1 cellular context compared by ENCODE assay signal in genomic region chr4:54091637-54092404, GRCh38.
TF ChIP-seq lines count a peak whose summit lies in the region.

No MANE protein-coding gene starts in this region.

TF ChIP-seq in HepG2, 621 proteins besides CTCF, POLR2A, EP300 and RAD21 (continued from another document and continues in another):
- TF ChIP-seq, protein P1, sequence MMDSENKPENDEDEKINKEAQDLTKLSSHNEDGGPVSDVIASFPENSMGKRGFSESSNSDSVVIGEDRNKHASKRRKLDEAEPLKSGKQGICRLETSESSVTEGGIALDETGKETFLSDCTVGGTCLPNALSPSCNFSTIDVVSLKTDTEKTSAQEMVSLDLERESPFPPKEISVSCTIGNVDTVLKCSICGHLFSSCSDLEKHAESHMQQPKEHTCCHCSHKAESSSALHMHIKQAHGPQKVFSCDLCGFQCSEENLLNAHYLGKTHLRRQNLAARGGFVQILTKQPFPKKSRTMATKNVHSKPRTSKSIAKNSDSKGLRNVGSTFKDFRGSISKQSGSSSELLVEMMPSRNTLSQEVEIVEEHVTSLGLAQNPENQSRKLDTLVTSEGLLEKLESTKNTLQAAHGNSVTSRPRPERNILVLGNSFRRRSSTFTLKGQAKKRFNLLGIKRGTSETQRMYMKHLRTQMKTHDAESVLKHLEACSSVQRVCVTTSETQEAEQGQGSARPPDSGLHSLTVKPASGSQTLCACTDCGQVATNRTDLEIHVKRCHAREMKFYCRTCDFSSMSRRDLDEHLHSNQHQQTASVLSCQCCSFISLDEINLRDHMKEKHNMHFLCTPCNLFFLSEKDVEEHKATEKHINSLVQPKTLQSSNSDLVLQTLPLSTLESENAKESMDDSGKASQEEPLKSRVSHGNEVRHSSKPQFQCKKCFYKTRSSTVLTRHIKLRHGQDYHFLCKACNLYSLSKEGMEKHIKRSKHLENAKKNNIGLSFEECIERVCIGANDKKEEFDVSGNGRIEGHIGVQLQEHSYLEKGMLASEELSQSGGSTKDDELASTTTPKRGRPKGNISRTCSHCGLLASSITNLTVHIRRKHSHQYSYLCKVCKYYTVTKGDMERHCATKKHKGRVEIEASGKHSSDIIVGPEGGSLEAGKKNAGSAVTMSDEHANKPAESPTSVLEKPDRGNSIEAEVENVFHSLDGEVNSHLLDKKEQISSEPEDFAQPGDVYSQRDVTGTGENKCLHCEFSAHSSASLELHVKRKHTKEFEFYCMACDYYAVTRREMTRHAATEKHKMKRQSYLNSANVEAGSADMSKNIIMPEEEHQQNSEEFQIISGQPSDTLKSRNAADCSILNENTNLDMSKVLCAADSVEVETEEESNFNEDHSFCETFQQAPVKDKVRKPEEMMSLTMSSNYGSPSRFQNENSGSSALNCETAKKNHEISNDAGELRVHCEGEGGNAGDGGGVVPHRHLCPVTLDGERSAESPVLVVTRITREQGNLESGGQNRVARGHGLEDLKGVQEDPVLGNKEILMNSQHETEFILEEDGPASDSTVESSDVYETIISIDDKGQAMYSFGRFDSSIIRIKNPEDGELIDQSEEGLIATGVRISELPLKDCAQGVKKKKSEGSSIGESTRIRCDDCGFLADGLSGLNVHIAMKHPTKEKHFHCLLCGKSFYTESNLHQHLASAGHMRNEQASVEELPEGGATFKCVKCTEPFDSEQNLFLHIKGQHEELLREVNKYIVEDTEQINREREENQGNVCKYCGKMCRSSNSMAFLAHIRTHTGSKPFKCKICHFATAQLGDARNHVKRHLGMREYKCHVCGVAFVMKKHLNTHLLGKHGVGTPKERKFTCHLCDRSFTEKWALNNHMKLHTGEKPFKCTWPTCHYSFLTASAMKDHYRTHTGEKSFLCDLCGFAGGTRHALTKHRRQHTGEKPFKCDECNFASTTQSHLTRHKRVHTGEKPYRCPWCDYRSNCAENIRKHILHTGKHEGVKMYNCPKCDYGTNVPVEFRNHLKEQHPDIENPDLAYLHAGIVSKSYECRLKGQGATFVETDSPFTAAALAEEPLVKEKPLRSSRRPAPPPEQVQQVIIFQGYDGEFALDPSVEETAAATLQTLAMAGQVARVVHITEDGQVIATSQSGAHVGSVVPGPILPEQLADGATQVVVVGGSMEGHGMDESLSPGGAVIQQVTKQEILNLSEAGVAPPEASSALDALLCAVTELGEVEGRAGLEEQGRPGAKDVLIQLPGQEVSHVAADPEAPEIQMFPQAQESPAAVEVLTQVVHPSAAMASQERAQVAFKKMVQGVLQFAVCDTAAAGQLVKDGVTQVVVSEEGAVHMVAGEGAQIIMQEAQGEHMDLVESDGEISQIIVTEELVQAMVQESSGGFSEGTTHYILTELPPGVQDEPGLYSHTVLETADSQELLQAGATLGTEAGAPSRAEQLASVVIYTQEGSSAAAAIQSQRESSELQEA (CRISPR knock-in tag; IDR thresholded peaks at IDR 0.05; ENCODE audit: not compliant biosample characterization), result no peak
- TF ChIP-seq CCAR2 (optimal IDR thresholded peaks at IDR 0.05; ENCODE audit: low read depth, low read length) (no peak), ZNF720 (CRISPR knock-in tag; IDR thresholded peaks at IDR 0.05) (no peak), ZNF317 (CRISPR knock-in tag; IDR thresholded peaks at IDR 0.05) (0 out of 2 replicates have a peak, but pooled peaks have one; percentile 28), IRF2 (CRISPR knock-in tag; IDR thresholded peaks at IDR 0.05) (0 out of 2 replicates have a peak, but pooled peaks have one; percentile 6), SALL2 (CRISPR knock-in tag; IDR thresholded peaks at IDR 0.05) (no peak), NR2F6 (IDR thresholded peaks at IDR 0.05) (no peak), NR2F6 (CRISPR knock-in tag; IDR thresholded peaks at IDR 0.05) (peak; percentile 35; the same call in 1 of the 2 replicates), ZNF124 (CRISPR knock-in tag; IDR thresholded peaks at IDR 0.05) (0 out of 2 replicates have a peak, but pooled peaks have one; percentile 30), HMGXB3 (CRISPR knock-in tag; IDR thresholded peaks at IDR 0.05; ENCODE audit: borderline replicate concordance) (peak; percentile 24; the same call in 1 of the 2 replicates), NFIC (IDR thresholded peaks at IDR 0.05; ENCODE audit: low read length) (no peak), ZFY (CRISPR knock-in tag; IDR thresholded peaks at IDR 0.05) (peak; percentile 28; the same call in 1 of the 2 replicates), ZNF205 (CRISPR knock-in tag; IDR thresholded peaks at IDR 0.05) (0 out of 2 replicates have a peak, but pooled peaks have one; percentile 43), NFKB2 (CRISPR knock-in tag; IDR thresholded peaks at IDR 0.05; ENCODE audit: borderline replicate concordance) (peak; percentile 22; the same call in 1 of the 2 replicates), AHR (CRISPR knock-in tag; IDR thresholded peaks at IDR 0.05) (peak; percentile 52; the same call in 1 of the 2 replicates), TFDP1 (CRISPR knock-in tag; IDR thresholded peaks at IDR 0.05; ENCODE audit: borderline replicate concordance) (peak; percentile 81; the same call in 1 of the 2 replicates), SP1 (IDR thresholded peaks at IDR 0.05) (no peak), SP1 (CRISPR knock-in tag; IDR thresholded peaks at IDR 0.05) (no peak; the same call in 1 of the 2 replicates), BCL6 (CRISPR knock-in tag; IDR thresholded peaks at IDR 0.05) (peak; percentile 9; the same call in 1 of the 2 replicates), ZBTB8A (CRISPR knock-in tag; IDR thresholded peaks at IDR 0.05; ENCODE audit: borderline replicate concordance, low read depth) (0 out of 2 replicates have a peak, but pooled peaks have one; percentile 14), ZNF883 (CRISPR knock-in tag; IDR thresholded peaks at IDR 0.05; ENCODE audit: not compliant biosample characterization) (peak; percentile 10), POLR2AphosphoS5 (IDR thresholded peaks at IDR 0.05; ENCODE audit: low read depth, low read length) (peak; percentile 88), ZNF296 (CRISPR knock-in tag; conservative IDR thresholded peaks at IDR 0.05) (0 out of 2 replicates have a peak, but pooled peaks have one; percentile 18), ZNF230 (CRISPR knock-in tag; IDR thresholded peaks at IDR 0.05) (no peak), NR3C1 (CRISPR knock-in tag; IDR thresholded peaks at IDR 0.05) (no peak), PITX1 (CRISPR knock-in tag; IDR thresholded peaks at IDR 0.05) (peak; percentile 19; the same call in 1 of the 2 replicates), ZFP36 (IDR thresholded peaks at IDR 0.05; ENCODE audit: borderline replicate concordance, low read depth, low read length, partially characterized antibody) (no peak), ZNF512B (CRISPR knock-in tag; IDR thresholded peaks at IDR 0.05; ENCODE audit: borderline replicate concordance) (peak; percentile 98), ZNF160 (CRISPR knock-in tag; IDR thresholded peaks at IDR 0.05) (0 out of 2 replicates have a peak, but pooled peaks have one; percentile 33), ZBTB25 (CRISPR knock-in tag; IDR thresholded peaks at IDR 0.05) (peak; percentile 14; the same call in 1 of the 2 replicates), PAX8 (CRISPR knock-in tag; IDR thresholded peaks at IDR 0.05; ENCODE audit: borderline replicate concordance) (0 out of 2 replicates have a peak, but pooled peaks have one; percentile 56)
- TF ChIP-seq, protein P2, sequence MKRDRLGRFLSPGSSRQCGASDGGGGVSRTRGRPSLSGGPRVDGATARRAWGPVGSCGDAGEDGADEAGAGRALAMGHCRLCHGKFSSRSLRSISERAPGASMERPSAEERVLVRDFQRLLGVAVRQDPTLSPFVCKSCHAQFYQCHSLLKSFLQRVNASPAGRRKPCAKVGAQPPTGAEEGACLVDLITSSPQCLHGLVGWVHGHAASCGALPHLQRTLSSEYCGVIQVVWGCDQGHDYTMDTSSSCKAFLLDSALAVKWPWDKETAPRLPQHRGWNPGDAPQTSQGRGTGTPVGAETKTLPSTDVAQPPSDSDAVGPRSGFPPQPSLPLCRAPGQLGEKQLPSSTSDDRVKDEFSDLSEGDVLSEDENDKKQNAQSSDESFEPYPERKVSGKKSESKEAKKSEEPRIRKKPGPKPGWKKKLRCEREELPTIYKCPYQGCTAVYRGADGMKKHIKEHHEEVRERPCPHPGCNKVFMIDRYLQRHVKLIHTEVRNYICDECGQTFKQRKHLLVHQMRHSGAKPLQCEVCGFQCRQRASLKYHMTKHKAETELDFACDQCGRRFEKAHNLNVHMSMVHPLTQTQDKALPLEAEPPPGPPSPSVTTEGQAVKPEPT (CRISPR knock-in tag; IDR thresholded peaks at IDR 0.05; ENCODE audit: low read depth), result 0 out of 2 replicates have a peak, but pooled peaks have one; percentile 41
- TF ChIP-seq, protein P3, sequence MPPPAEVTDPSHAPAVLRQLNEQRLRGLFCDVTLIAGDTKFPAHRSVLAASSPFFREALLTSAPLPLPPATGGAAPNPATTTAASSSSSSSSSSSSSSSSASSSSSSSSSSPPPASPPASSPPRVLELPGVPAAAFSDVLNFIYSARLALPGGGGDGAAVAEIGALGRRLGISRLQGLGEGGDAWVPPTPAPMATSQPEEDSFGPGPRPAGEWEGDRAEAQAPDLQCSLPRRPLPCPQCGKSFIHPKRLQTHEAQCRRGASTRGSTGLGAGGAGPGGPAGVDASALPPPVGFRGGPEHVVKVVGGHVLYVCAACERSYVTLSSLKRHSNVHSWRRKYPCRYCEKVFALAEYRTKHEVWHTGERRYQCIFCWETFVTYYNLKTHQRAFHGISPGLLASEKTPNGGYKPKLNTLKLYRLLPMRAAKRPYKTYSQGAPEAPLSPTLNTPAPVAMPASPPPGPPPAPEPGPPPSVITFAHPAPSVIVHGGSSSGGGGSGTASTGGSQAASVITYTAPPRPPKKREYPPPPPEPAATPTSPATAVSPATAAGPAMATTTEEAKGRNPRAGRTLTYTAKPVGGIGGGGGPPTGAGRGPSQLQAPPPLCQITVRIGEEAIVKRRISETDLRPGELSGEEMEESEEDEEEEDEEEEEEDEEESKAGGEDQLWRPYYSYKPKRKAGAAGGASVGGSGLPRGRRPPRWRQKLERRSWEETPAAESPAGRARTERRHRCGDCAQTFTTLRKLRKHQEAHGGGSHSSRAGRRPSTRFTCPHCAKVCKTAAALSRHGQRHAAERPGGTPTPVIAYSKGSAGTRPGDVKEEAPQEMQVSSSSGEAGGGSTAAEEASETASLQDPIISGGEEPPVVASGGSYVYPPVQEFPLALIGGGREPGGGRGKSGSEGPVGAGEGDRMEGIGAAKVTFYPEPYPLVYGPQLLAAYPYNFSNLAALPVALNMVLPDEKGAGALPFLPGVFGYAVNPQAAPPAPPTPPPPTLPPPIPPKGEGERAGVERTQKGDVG (CRISPR knock-in tag; IDR thresholded peaks at IDR 0.05; ENCODE audit: borderline replicate concordance), result peak; percentile 67; the same call in 1 of the 2 replicates
